ENCODE assay signal across 9 cellular contexts in the genomic region with DNA sequence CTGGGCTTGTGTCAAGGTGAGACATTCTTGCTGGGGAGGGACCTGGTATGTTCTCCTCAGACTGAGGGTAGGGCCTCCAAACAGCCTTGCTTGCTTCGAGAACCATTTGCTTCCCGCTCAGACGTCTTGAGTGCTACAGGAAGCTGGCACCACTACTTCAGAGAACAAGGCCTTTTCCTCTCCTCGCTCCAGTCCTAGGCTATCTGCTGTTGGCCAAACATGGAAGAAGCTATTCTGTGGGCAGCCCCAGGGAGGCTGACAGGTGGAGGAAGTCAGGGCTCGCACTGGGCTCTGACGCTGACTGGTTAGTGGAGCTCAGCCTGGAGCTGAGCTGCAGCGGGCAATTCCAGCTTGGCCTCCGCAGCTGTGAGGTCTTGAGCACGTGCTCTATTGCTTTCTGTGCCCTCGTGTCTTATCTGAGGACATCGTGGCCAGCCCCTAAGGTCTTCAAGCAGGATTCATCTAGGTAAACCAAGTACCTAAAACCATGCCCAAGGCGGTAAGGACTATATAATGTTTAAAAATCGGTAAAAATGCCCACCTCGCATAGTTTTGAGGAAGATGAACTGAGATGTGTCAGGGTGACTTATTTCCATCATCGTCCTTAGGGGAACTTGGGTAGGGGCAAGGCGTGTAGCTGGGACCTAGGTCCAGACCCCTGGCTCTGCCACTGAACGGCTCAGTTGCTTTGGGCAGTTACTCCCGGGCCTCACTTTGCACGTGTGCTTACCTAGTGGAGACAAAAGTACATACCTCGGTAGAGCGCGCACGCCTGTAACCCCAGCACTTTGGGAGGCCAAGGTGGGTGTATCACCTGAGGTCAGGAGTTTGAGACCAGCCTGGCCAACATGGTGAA. TPM values are rescaled to one million over a fixed set of nuclear protein-coding genes. Genes with fewer than 3 reads are reported as not detected.
DNase-seq lines count a peak whose midpoint lies in the region; ATAC-seq, FAIRE-seq and TF ChIP-seq lines count a peak whose summit lies in the region.
"Had no signal": no experiment of that assay in that cellular context is flagged by ENCODE, and none has a peak within 500 bp of the region (broad histone marks: within the 10 kb centered on the region; RNA-seq: fewer than 3 reads in every experiment).

No MANE protein-coding gene starts in this region.

- H3K4me1 ChIP-seq in ACC112 (ENCODE audit: control insufficient read depth, insufficient read depth, low read length, unreplicated experiment) (peaks cover 18% of the 10 kb centered on the region), kidney (ENCODE audit: control insufficient read depth in 1 of 2, insufficient read depth in 1 of 2, low read depth in 1 of 2, low read length in 2 of 2) (peaks cover 14 to 34% of the 10 kb centered on the region in 2 donors)

- H3K79me2 ChIP-seq in ACC112 (ENCODE audit: control insufficient read depth, insufficient read depth, low read length, unreplicated experiment): peaks cover 35% of the 10 kb centered on the region

- no peaks in the 10 kb centered on the region for H3K27me3 ChIP-seq in ACC112 (ENCODE audit: insufficient read depth, low read length)
- H3K27me3 ChIP-seq: foreskin keratinocyte had no signal

- no peaks in the 10 kb centered on the region for H3K9me3 ChIP-seq in kidney (ENCODE audit: control insufficient read depth in 1 of 2, low read length in 2 of 2)

- DNase-seq in fibroblast of mammary gland (ENCODE audit: low read depth) (peak; percentile 50), substantia nigra (lab: John Stamatoyannopoulos, UW) (peak in 3 of 49 donors; percentile 30 to 40 (median 31)), kidney (no peak)
- DNase-seq in central memory CD4-positive, alpha-beta T cell: no peak

- H3K27ac ChIP-seq in ACC112 (ENCODE audit: low read depth, low read length): peak overlapping the region; percentile 97
- H3K27ac ChIP-seq in substantia nigra (ENCODE audit: low read depth, low read length, poor library complexity, severe bottlenecking): peak overlapping the region; percentile 42
- no peak overlapping the region for H3K27ac ChIP-seq in kidney (ENCODE audit: low read depth in 2 of 2, low read length in 2 of 2)
- H3K27ac ChIP-seq: foreskin keratinocyte had no signal

- no peaks in the 10 kb centered on the region for H3K27me3 Mint-ChIP-seq in T-helper 1 cell treated with Interleukin-12 subunit alpha and Interleukin-12 subunit beta and Interleukin-4 antibody, amounts not matched to agents 30 μg/mL and 1 μg/mL, for 36 hours (ENCODE audit: low read depth)

- peak overlapping the region; percentile 21 for H3K27ac Mint-ChIP-seq in T-helper 1 cell treated with Interleukin-12 subunit alpha and Interleukin-12 subunit beta and Interleukin-4 antibody, amounts not matched to agents 30 μg/mL and 1 μg/mL, for 36 hours

- H3K36me3 Mint-ChIP-seq in T-helper 1 cell treated with Interleukin-12 subunit alpha and Interleukin-12 subunit beta and Interleukin-4 antibody, amounts not matched to agents 30 μg/mL and 1 μg/mL, for 36 hours (ENCODE audit: low read depth): peaks cover 34% of the 10 kb centered on the region

- no peak for ATAC-seq in GM18861 (IDR thresholded peaks at IDR 0.05; ENCODE audit: unreplicated experiment)
- ATAC-seq: foreskin keratinocyte had no signal

- H3K36me3 ChIP-seq in ACC112 (ENCODE audit: insufficient read depth, low read length): peaks cover 30% of the 10 kb centered on the region
- peaks cover 19 to 32% of the 10 kb centered on the region in 2 donors for H3K36me3 ChIP-seq in kidney (ENCODE audit: control insufficient read depth in 1 of 2, insufficient read depth in 2 of 2, low read length in 2 of 2)

- TF ChIP-seq POLR2A in GM18951 (IDR thresholded peaks at IDR 0.05; ENCODE audit: extremely low read depth, insufficient read depth, insufficient read length): peak; percentile 49

- no peak overlapping the region for H3K9ac ChIP-seq in kidney (ENCODE audit: low read length in 2 of 2)

- TF ChIP-seq CTCF in fibroblast of mammary gland (conservative IDR thresholded peaks at IDR 0.05; ENCODE audit: control insufficient read depth, insufficient read depth, low read depth, low read length) (no peak), kidney (IDR thresholded peaks at IDR 0.05; ENCODE audit: borderline replicate concordance, extremely low read depth, insufficient read depth) (no peak)

- H3K4me1 Mint-ChIP-seq in T-helper 1 cell treated with Interleukin-12 subunit alpha and Interleukin-12 subunit beta and Interleukin-4 antibody, amounts not matched to agents 30 μg/mL and 1 μg/mL, for 36 hours (ENCODE audit: low read depth): peaks cover 45% of the 10 kb centered on the region

- no peak overlapping the region for H2AFZ ChIP-seq in ACC112 (ENCODE audit: low read length, unreplicated experiment)

- intact Hi-C loops in kidney (cut with DNase I): no loop called here

- FAIRE-seq in kidney (lab: Jason Lieb, UNC): no peak

- H3K4me3 ChIP-seq in ACC112 (ENCODE audit: low read depth, low read length) (peak overlapping the region; percentile 83), fibroblast of mammary gland (ENCODE audit: control insufficient read depth, low read depth, low read length) (no peak overlapping the region), kidney (ENCODE audit: low read length in 2 of 2) (no peak overlapping the region)

- in situ Hi-C loops in GM18951 (cut with MboI; ENCODE audit: low sequenced_read_pairs, unreplicated experiment): no loop called here

- no peaks in the 10 kb centered on the region for H3K9me3 Mint-ChIP-seq in T-helper 1 cell treated with Interleukin-12 subunit alpha and Interleukin-12 subunit beta and Interleukin-4 antibody, amounts not matched to agents 30 μg/mL and 1 μg/mL, for 36 hours

- H3K4me3 Mint-ChIP-seq in T-helper 1 cell treated with Interleukin-12 subunit alpha and Interleukin-12 subunit beta and Interleukin-4 antibody, amounts not matched to agents 30 μg/mL and 1 μg/mL, for 36 hours: peak overlapping the region; percentile 10

RNA-seq across cellular contexts. Expression of gene GAPDH, which starts 4.3 kb away (rescaled TPM):
- 1,501 TPM for total RNA-seq in kidney
- polyA plus RNA-seq in kidney (ENCODE audit: insufficient read depth, low read depth, low replicate concordance): 4,871 TPM

RNA-seq across cellular contexts. Expression of gene IFFO1, which starts 17.2 kb away (rescaled TPM):
- total RNA-seq in kidney: 21.5 TPM
- polyA plus RNA-seq in kidney (ENCODE audit: insufficient read depth, low read depth, low replicate concordance): 11.5 TPM

RNA-seq across cellular contexts. Expression of gene NOP2, which starts 29.4 kb away (rescaled TPM):
- 29.7 TPM for total RNA-seq in kidney
- polyA plus RNA-seq in kidney (ENCODE audit: insufficient read depth, low read depth, low replicate concordance): 12.2 TPM

RNA-seq across cellular contexts. Expression of gene NCAPD2, which starts 44.7 kb away (rescaled TPM):
- 23.4 TPM for total RNA-seq in kidney
- 4.5 TPM for polyA plus RNA-seq in kidney (ENCODE audit: insufficient read depth, low read depth, low replicate concordance)

RNA-seq across cellular contexts. Expression of gene MRPL51, which starts 45.6 kb away (rescaled TPM):
- total RNA-seq in kidney: 132 TPM
- 268 TPM for polyA plus RNA-seq in kidney (ENCODE audit: insufficient read depth, low read depth, low replicate concordance)

Comparison
In these comparisons a context has a peak if more than half of its experiments do, and no peak if none do; other contexts are left out.
1. H3K27ac ChIP-seq: peak in ACC112 (single experiment) and substantia nigra (single experiment); none in kidney (0 of 2).